ENCODE assay signal across 39 cellular contexts in the genomic region with DNA sequence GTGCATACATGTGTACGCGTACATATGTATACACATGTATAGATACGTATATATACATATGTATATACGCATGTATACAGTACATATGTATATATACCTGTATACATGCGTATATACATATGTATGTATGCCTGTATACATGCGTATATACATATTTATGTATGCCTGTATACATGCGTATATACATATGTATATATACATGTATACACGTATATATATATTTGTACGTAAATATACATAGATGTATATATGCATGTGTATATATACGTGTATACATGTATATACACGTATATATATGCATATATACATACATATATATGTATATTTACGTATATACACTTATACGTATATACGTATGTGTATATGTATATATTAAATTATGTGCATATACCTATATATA.
"Had no signal": no experiment of that assay in that cellular context is flagged by ENCODE, and none has a peak within 500 bp of the region (broad histone marks: within the 10 kb centered on the region; RNA-seq: fewer than 3 reads in every experiment).

No MANE protein-coding gene starts in this region.

- H3K27me3 ChIP-seq: adrenal gland, ascending aorta, body of pancreas, brain microvascular endothelial cell, breast epithelium, cardiac muscle cell had no signal

- DNase-seq: activated effector memory CD4-positive, alpha-beta T cell treated with anti-CD3 and anti-CD28 coated beads, Interleukin-2, amount 50 U/mL, for 16 hours; activated effector memory CD4-positive, alpha-beta T cell treated with Interleukin-2 at 50 U/mL for 16 hours; activated gamma-delta T cell; activated gamma-delta T cell treated with Interleukin-2 at 50 U/mL for 16 hours; activated naive CD4-positive, alpha-beta T cell; activated naive CD4-positive, alpha-beta T cell treated with anti-CD3 and anti-CD28 coated beads for 36 hours; activated naive CD4-positive, alpha-beta T cell treated with anti-CD3 and anti-CD28 coated beads, Interleukin-2, amount 10 ng/mL, durations not matched to agents 7 days and 5 days; activated naive CD4-positive, alpha-beta T cell treated with anti-CD3 and anti-CD28 coated beads, Interleukin-2, amount 50 U/mL, for 16 hours; activated naive CD4-positive, alpha-beta T cell treated with Interleukin-2 at 50 U/mL for 16 hours; activated naive CD8-positive, alpha-beta T cell treated with anti-CD3 and anti-CD28 coated beads for 36 hours; activated naive CD8-positive, alpha-beta T cell treated with anti-CD3 and anti-CD28 coated beads, Interleukin-2, amount 10 ng/mL, durations not matched to agents 7 days and 5 days; activated naive CD8-positive, alpha-beta T cell treated with anti-CD3 and anti-CD28 coated beads, Interleukin-2, amount 50 U/mL, for 24 hours; activated T-cell treated with anti-CD3 and anti-CD28 coated beads, Interleukin-2, amount 50 U/mL, for 1 hour; activated T-cell treated with anti-CD3 and anti-CD28 coated beads, Interleukin-2, amount 50 U/mL, for 24 hours; activated T-cell treated with anti-CD3 and anti-CD28 coated beads, Interleukin-2, amount 50 U/mL, for 4 hours; activated T-cell treated with anti-CD3 and anti-CD28 coated beads, Interleukin-2, amount 50 U/mL, for 48 hours; activated T-cell treated with anti-CD3 and anti-CD28 coated beads, Interleukin-2, amount 50 U/mL, for 72 hours; adrenal gland; amniotic stem cell; amygdala; anterior cingulate cortex; aorta; body of pancreas; brain microvascular endothelial cell; caudate nucleus; central memory CD4-positive, alpha-beta T cell; cerebellar nuclear complex had no signal

- H3K4me1 Mint-ChIP-seq: activated naive CD4-positive, alpha-beta T cell treated with anti-CD3 and anti-CD28 coated beads, Interleukin-2, amount 10 ng/mL, durations not matched to agents 7 days and 5 days; activated naive CD4-positive, alpha-beta T cell treated with anti-CD3 and anti-CD28 coated beads, Interleukin-2, amount 50 U/mL, for 24 hours; activated naive CD8-positive, alpha-beta T cell treated with anti-CD3 and anti-CD28 coated beads for 36 hours; activated naive CD8-positive, alpha-beta T cell treated with anti-CD3 and anti-CD28 coated beads, Interleukin-2, amount 10 ng/mL, durations not matched to agents 7 days and 5 days; activated naive CD8-positive, alpha-beta T cell treated with anti-CD3 and anti-CD28 coated beads, Interleukin-2, amount 50 U/mL, for 24 hours; central memory CD8-positive, alpha-beta T cell had no signal

- H3K36me3 ChIP-seq: adrenal gland, ascending aorta, brain microvascular endothelial cell, breast epithelium, cardiac muscle cell had no signal

- FAIRE-seq: astrocyte, bronchial epithelial cell had no signal

- H3K9me3 Mint-ChIP-seq: activated naive CD4-positive, alpha-beta T cell treated with anti-CD3 and anti-CD28 coated beads for 36 hours; activated naive CD4-positive, alpha-beta T cell treated with anti-CD3 and anti-CD28 coated beads, Interleukin-2, amount 50 U/mL, for 24 hours; activated naive CD4-positive, alpha-beta T cell treated with anti-CD3 and anti-CD28 coated beads, Interleukin-2, amount 50 U/mL, for 72 hours; activated naive CD8-positive, alpha-beta T cell treated with anti-CD3 and anti-CD28 coated beads for 36 hours; activated naive CD8-positive, alpha-beta T cell treated with anti-CD3 and anti-CD28 coated beads, Interleukin-2, amount 10 ng/mL, durations not matched to agents 7 days and 5 days; activated naive CD8-positive, alpha-beta T cell treated with anti-CD3 and anti-CD28 coated beads, Interleukin-2, amount 50 U/mL, for 24 hours; activated T-cell treated with anti-CD3 and anti-CD28 coated beads, Interleukin-2, amount 50 U/mL, for 24 hours; activated T-cell treated with anti-CD3 and anti-CD28 coated beads, Interleukin-2, amount 50 U/mL, for 4 hours; activated T-helper 1 cell treated with anti-CD3 and anti-CD28 coated beads, Interleukin-12 subunit alpha, Interleukin-12 subunit beta, Interleukin-2, Interleukin-4 antibody, amounts not matched to agents 30 ng/mL and 10 ng/mL and 1 ng/mL, durations not matched to agents 14 hours and 24 hours and 36 hours; activated T-helper 2 cell treated with anti-CD3 and anti-CD28 coated beads, Interferon-gamma antibody, Interleukin-2, Interleukin-4, amounts not matched to agents 10 μg/mL and 5 μg/mL and 100 μg/mL, durations not matched to agents 14 hours and 24 hours and 36 hours; central memory CD8-positive, alpha-beta T cell had no signal

- H3K27me3 Mint-ChIP-seq: activated naive CD4-positive, alpha-beta T cell treated with anti-CD3 and anti-CD28 coated beads, Interleukin-2, amount 50 U/mL, for 24 hours; activated naive CD8-positive, alpha-beta T cell; activated naive CD8-positive, alpha-beta T cell treated with anti-CD3 and anti-CD28 coated beads, Interleukin-2, amount 50 U/mL, for 24 hours; activated T-cell treated with anti-CD3 and anti-CD28 coated beads, Interleukin-2, amount 50 U/mL, for 24 hours; brain; central memory CD8-positive, alpha-beta T cell had no signal

- H3K27ac Mint-ChIP-seq: activated naive CD4-positive, alpha-beta T cell treated with anti-CD3 and anti-CD28 coated beads for 36 hours; activated naive CD4-positive, alpha-beta T cell treated with anti-CD3 and anti-CD28 coated beads, Interleukin-2, amount 10 ng/mL, durations not matched to agents 7 days and 5 days; activated naive CD4-positive, alpha-beta T cell treated with anti-CD3 and anti-CD28 coated beads, Interleukin-2, amount 50 U/mL, for 24 hours; activated naive CD4-positive, alpha-beta T cell treated with anti-CD3 and anti-CD28 coated beads, Interleukin-2, amount 50 U/mL, for 72 hours; activated naive CD8-positive, alpha-beta T cell; activated naive CD8-positive, alpha-beta T cell treated with anti-CD3 and anti-CD28 coated beads for 36 hours; activated naive CD8-positive, alpha-beta T cell treated with anti-CD3 and anti-CD28 coated beads, Interleukin-2, amount 10 ng/mL, durations not matched to agents 7 days and 5 days; activated naive CD8-positive, alpha-beta T cell treated with anti-CD3 and anti-CD28 coated beads, Interleukin-2, amount 50 U/mL, for 24 hours; activated T-cell treated with anti-CD3 and anti-CD28 coated beads, Interleukin-2, amount 50 U/mL, for 24 hours; activated T-cell treated with anti-CD3 and anti-CD28 coated beads, Interleukin-2, amount 50 U/mL, for 72 hours; activated T-helper 1 cell treated with anti-CD3 and anti-CD28 coated beads, Interleukin-12 subunit alpha, Interleukin-12 subunit beta, Interleukin-2, Interleukin-4 antibody, amounts not matched to agents 30 ng/mL and 10 ng/mL and 1 ng/mL, durations not matched to agents 14 hours and 24 hours and 36 hours; activated T-helper 2 cell treated with anti-CD3 and anti-CD28 coated beads, Interferon-gamma antibody, Interleukin-2, Interleukin-4, amounts not matched to agents 10 μg/mL and 5 μg/mL and 100 μg/mL, durations not matched to agents 14 hours and 24 hours and 36 hours; brain had no signal

- H3K4me1 ChIP-seq: adrenal gland, ascending aorta, body of pancreas, breast epithelium had no signal

- ATAC-seq: activated naive CD4-positive, alpha-beta T cell treated with anti-CD3 and anti-CD28 coated beads, Interleukin-2, amount 50 U/mL, for 72 hours; activated naive CD8-positive, alpha-beta T cell treated with anti-CD3 and anti-CD28 coated beads, Interleukin-2, amount 50 U/mL, for 24 hours; activated T-cell treated with anti-CD3 and anti-CD28 coated beads, Interleukin-2, amount 50 U/mL, for 4 hours; activated T-cell treated with anti-CD3 and anti-CD28 coated beads, Interleukin-2, amount 50 U/mL, for 72 hours; body of pancreas had no signal

- H3K4me3 ChIP-seq: adrenal gland, ascending aorta, body of pancreas, breast epithelium, cardiac muscle cell had no signal

- H3K9me3 ChIP-seq: adrenal gland, ascending aorta, body of pancreas, breast epithelium had no signal

- H3K4me3 Mint-ChIP-seq: activated naive CD4-positive, alpha-beta T cell treated with anti-CD3 and anti-CD28 coated beads for 36 hours; activated naive CD4-positive, alpha-beta T cell treated with anti-CD3 and anti-CD28 coated beads, Interleukin-2, amount 10 ng/mL, durations not matched to agents 7 days and 5 days; activated naive CD4-positive, alpha-beta T cell treated with anti-CD3 and anti-CD28 coated beads, Interleukin-2, amount 50 U/mL, for 24 hours; activated naive CD8-positive, alpha-beta T cell; activated naive CD8-positive, alpha-beta T cell treated with anti-CD3 and anti-CD28 coated beads for 36 hours; activated naive CD8-positive, alpha-beta T cell treated with anti-CD3 and anti-CD28 coated beads, Interleukin-2, amount 10 ng/mL, durations not matched to agents 7 days and 5 days; activated naive CD8-positive, alpha-beta T cell treated with anti-CD3 and anti-CD28 coated beads, Interleukin-2, amount 50 U/mL, for 24 hours; activated T-cell treated with anti-CD3 and anti-CD28 coated beads, Interleukin-2, amount 50 U/mL, for 24 hours; activated T-cell treated with anti-CD3 and anti-CD28 coated beads, Interleukin-2, amount 50 U/mL, for 4 hours; activated T-cell treated with anti-CD3 and anti-CD28 coated beads, Interleukin-2, amount 50 U/mL, for 72 hours; activated T-helper 1 cell treated with anti-CD3 and anti-CD28 coated beads, Interleukin-12 subunit alpha, Interleukin-12 subunit beta, Interleukin-2, Interleukin-4 antibody, amounts not matched to agents 30 ng/mL and 10 ng/mL and 1 ng/mL, durations not matched to agents 14 hours and 24 hours and 36 hours; brain; central memory CD8-positive, alpha-beta T cell had no signal

- H3K36me3 Mint-ChIP-seq: activated naive CD4-positive, alpha-beta T cell treated with anti-CD3 and anti-CD28 coated beads, Interleukin-2, amount 10 ng/mL, durations not matched to agents 7 days and 5 days; activated naive CD4-positive, alpha-beta T cell treated with anti-CD3 and anti-CD28 coated beads, Interleukin-2, amount 50 U/mL, for 72 hours; activated naive CD8-positive, alpha-beta T cell treated with anti-CD3 and anti-CD28 coated beads, Interleukin-2, amount 10 ng/mL, durations not matched to agents 7 days and 5 days; brain had no signal

- H3K27ac ChIP-seq: adrenal gland, ascending aorta, body of pancreas, brain microvascular endothelial cell, breast epithelium, cardiac muscle cell had no signal
